In genomic region chr9:136794281-136795026, GRCh38 we compare ENCODE assay signal across 27 cellular contexts. TPM values are rescaled to one million over a fixed set of nuclear protein-coding genes. Genes with fewer than 3 reads are reported as not detected.
A peak's percentile ranks its signal among the peaks of the same experiment; 100 is the strongest.
DNase-seq lines count a peak whose midpoint lies in the region; ATAC-seq and TF ChIP-seq lines count a peak whose summit lies in the region.
"Had no signal": no experiment of that assay in that cellular context is flagged by ENCODE, and none has a peak within 500 bp of the region (broad histone marks: within the 10 kb centered on the region; RNA-seq: fewer than 3 reads in every experiment).

No MANE protein-coding gene starts in this region.

- no peaks in the 10 kb centered on the region for H3K27me3 ChIP-seq in cardiac muscle cell
- no peaks in the 10 kb centered on the region for H3K27me3 ChIP-seq in hepatocyte
- peaks cover 26% of the 10 kb centered on the region for H3K27me3 ChIP-seq in transverse colon
- H3K27me3 ChIP-seq: BE2C had no signal

- TF ChIP-seq CTCF in cardiac muscle cell (IDR thresholded peaks at IDR 0.05; ENCODE audit: low read depth, low read length) (no peak), hepatocyte (IDR thresholded peaks at IDR 0.05; ENCODE audit: poor library complexity) (no peak), transverse colon (IDR thresholded peaks at IDR 0.05) (no peak), OCI-LY7 (conservative IDR thresholded peaks at IDR 0.05; ENCODE audit: low read length) (no peak)

- no peaks in the 10 kb centered on the region for H3K9me3 ChIP-seq in cardiac muscle cell (ENCODE audit: low read depth)
- H3K9me3 ChIP-seq in hepatocyte (ENCODE audit: low read depth) = no peaks in the 10 kb centered on the region
- H3K9me3 ChIP-seq in transverse colon = no peaks in the 10 kb centered on the region
- no peaks in the 10 kb centered on the region for H3K9me3 ChIP-seq in OCI-LY7 (ENCODE audit: low read length)
- H3K9me3 ChIP-seq: A549, adrenal gland, BE2C, mucosa of descending colon, SJCRH30 had no signal

- no peak for TF ChIP-seq POLR2A in transverse colon (IDR thresholded peaks at IDR 0.05)

- CTCF ChIA-PET in OCI-LY7 (lab: Charles Lee; ENCODE audit: unreplicated experiment) = no interaction called here

- H3K36me3 ChIP-seq in cardiac muscle cell = no peaks in the 10 kb centered on the region
- H3K36me3 ChIP-seq in hepatocyte (replicated peaks; ENCODE audit: insufficient read depth, low read depth) = no peaks in the 10 kb centered on the region
- no peaks in the 10 kb centered on the region for H3K36me3 ChIP-seq in transverse colon
- no peaks in the 10 kb centered on the region for H3K36me3 ChIP-seq in OCI-LY7 (ENCODE audit: insufficient read depth, low read length)
- H3K36me3 ChIP-seq: BE2C, SJCRH30 had no signal

- no TSS peak for BruUV-seq in OCI-LY7 (replicated peaks; lab: Mats Ljungman, UMichigan)

- POLR2A ChIA-PET in OCI-LY7 (lab: Charles Lee) = interaction anchor here (1.8 kb wide), 1 partner anchor 13 kb away, joined by 5 read pairs; the partner anchor contains the start of gene RABL6

- H3K4me1 ChIP-seq in cardiac muscle cell (ENCODE audit: low read depth) = peaks cover 59% of the 10 kb centered on the region
- peaks cover 64% of the 10 kb centered on the region for H3K4me1 ChIP-seq in hepatocyte (ENCODE audit: insufficient read depth)
- H3K4me1 ChIP-seq in transverse colon = peaks cover 15 to 85% (median 58%) of the 10 kb centered on the region in 4 donors
- peaks cover 40% of the 10 kb centered on the region for H3K4me1 ChIP-seq in OCI-LY7 (ENCODE audit: insufficient read depth, low read length, poor library complexity, severe bottlenecking)

- WGBS in hepatocyte (ENCODE audit: low lambda C conversion rate, missing lambda C conversion rate) = 89% methylated on average over 14 of the region's 14 CpGs
- 90% methylated on average over 14 of the region's 14 CpGs; no CpG with 5 or more reads in 1 of the 2 donors for WGBS in transverse colon (ENCODE audit: low coverage in 1 of 2), 2 donors

- ATAC-seq in Right ventricle myocardium inferior = no peak
- ATAC-seq: A549, left lobe of liver, mucosa of descending colon had no signal

- in situ Hi-C loops in transverse colon (cut with MboI; ENCODE audit: low pct_ligation_motif_present in 1 of 4, low pct_unique_long_range_greater_than_20kb in 1 of 4, low sequenced_read_pairs in 3 of 4) = loop anchor here in 2 of 4 donors (25.0 kb wide), 1 partner anchor 243 kb away; the partner anchor contains the start of genes ABCA2 (in 2 of the 2), FUT7 (in 2 of the 2) and NPDC1 (in 2 of the 2)

- no peak for TF ChIP-seq EP300 in transverse colon (IDR thresholded peaks at IDR 0.05; ENCODE audit: low read depth)

- H3K4me2 ChIP-seq in hepatocyte = peak overlapping the region; percentile 29
- H3K4me2 ChIP-seq in OCI-LY7 (ENCODE audit: low read length) = no peak overlapping the region
- H3K4me2 ChIP-seq: A549 had no signal

- H3K9me2 ChIP-seq in hepatocyte (replicated peaks; ENCODE audit: insufficient read depth) = no peaks in the 10 kb centered on the region
- no peaks in the 10 kb centered on the region for H3K9me2 ChIP-seq in OCI-LY7 (ENCODE audit: insufficient read depth, low read length)

- DNase-seq in cardiac muscle cell (ENCODE audit: low read depth in 1 of 2, low spot score in 1 of 2) (no peak), Right ventricle myocardium inferior (ENCODE audit: missing footprints) (no peak), hepatocyte (ENCODE audit: low spot score) (no peak), transverse colon (no peak), COR-L47 (lab: John Stamatoyannopoulos, UW) (no peak), OCI-LY7 (ENCODE audit: low spot score) (no peak)
- DNase-seq: activated CD4-positive, alpha-beta T cell treated with anti-CD3 and anti-CD28 coated beads, Interleukin-2, amount 50 U/mL, for 4 hours; activated effector memory CD4-positive, alpha-beta T cell treated with anti-CD3 and anti-CD28 coated beads, Interleukin-2, amount 50 U/mL, for 16 hours; adrenal gland; BE2C; head of caudate nucleus; mucosa of descending colon; NCI-H1048; NCI-H2029; NCI-H345; occipital lobe; SJCRH30; stimulated activated CD8-positive, alpha-beta memory T cell treated with anti-CD3 and anti-CD28 coated beads, Interleukin-4, amount 100 ng/mL, for 48 hours; T-helper 1 cell had no signal

- no peak overlapping the region for H2AFZ ChIP-seq in hepatocyte
- H2AFZ ChIP-seq in OCI-LY7 (ENCODE audit: low read length) = no peak overlapping the region

- intact Hi-C loops in Right ventricle myocardium inferior (cut with DNase I) = loop anchor here (5.0 kb wide), 1 partner anchor 428 kb away; the partner anchor contains the start of gene RNF208
- intact Hi-C loops in transverse colon (cut with DNase I; ENCODE audit: low total_unique reads) = no loop called here
- intact Hi-C loops in OCI-LY7 (cut with micrococcal nuclease; ENCODE audit: unreplicated experiment) = no loop called here

- H3K79me2 ChIP-seq in hepatocyte (peaks cover 28% of the 10 kb centered on the region), OCI-LY7 (ENCODE audit: insufficient read depth, low read depth, low read length) (no peaks in the 10 kb centered on the region)

- peak overlapping the region; percentile 99 for H3K27ac ChIP-seq in cardiac muscle cell
- H3K27ac ChIP-seq in hepatocyte = peak overlapping the region; percentile 97
- peak overlapping the region in 3 of 4 donors; percentile 95 to 98 (median 95) for H3K27ac ChIP-seq in transverse colon
- no peak overlapping the region for H3K27ac ChIP-seq in OCI-LY7 (ENCODE audit: low read depth, low read length, poor library complexity, severe bottlenecking)
- H3K27ac ChIP-seq: A549, adrenal gland, SJCRH30 had no signal

- H3K4me3 ChIP-seq in cardiac muscle cell (no peak overlapping the region), hepatocyte (no peak overlapping the region), transverse colon (no peak overlapping the region), OCI-LY7 (ENCODE audit: low read depth, low read length, poor library complexity, severe bottlenecking) (no peak overlapping the region)
- H3K4me3 ChIP-seq: A549, adrenal gland, mucosa of descending colon, SJCRH30 had no signal

- no peaks in the 10 kb centered on the region for H4K20me1 ChIP-seq in hepatocyte (ENCODE audit: insufficient read depth, poor library complexity, severe bottlenecking)
- H4K20me1 ChIP-seq in OCI-LY7 (ENCODE audit: insufficient read depth, low read length) = no peaks in the 10 kb centered on the region

RNA-seq across cellular contexts. Expression of gene CCDC183, which starts 1.7 kb away (rescaled TPM):
- total RNA-seq in cardiac muscle cell (32.4 and 49.3 TPM in 2 replicates), Right ventricle myocardium inferior (1.6 TPM), hepatocyte (10.5 and 17.7 TPM in 2 replicates), transverse colon (100 to 1,000 TPM in 1 of 4 donors, 10 to 100 TPM in 3; 25.2 to 161 (median 63.5) TPM), OCI-LY7 (2022) (0.44 and 0.88 TPM in 2 replicates)
- polyA plus RNA-seq in cardiac muscle cell (40.1 and 43.1 TPM in 2 replicates), hepatocyte (32.1 and 56.4 TPM in 2 replicates)
- 1.3 and 2.2 TPM in 2 replicates for total RNA-seq in OCI-LY7 (2014; rRNA removed; shearing (Covaris generic))
- total RNA-seq: endothelial cell of umbilical vein, H4 had no signal

RNA-seq across cellular contexts. Expression of gene TMEM141, which starts 3.3 kb away (rescaled TPM):
- total RNA-seq in cardiac muscle cell = 200 and 306 TPM in 2 replicates
- polyA plus RNA-seq in cardiac muscle cell = 169 and 238 TPM in 2 replicates
- total RNA-seq in Right ventricle myocardium inferior = 75.9 TPM
- total RNA-seq in hepatocyte = 230 and 232 TPM in 2 replicates
- 372 and 385 TPM in 2 replicates for polyA plus RNA-seq in hepatocyte
- 100 to 1,000 TPM; 179 to 392 (median 224) TPM for total RNA-seq in transverse colon
- 61.9 and 70.2 TPM in 2 replicates for total RNA-seq in OCI-LY7 (2014; rRNA removed; shearing (Covaris generic))
- 41.5 and 43.2 TPM in 2 replicates for total RNA-seq in OCI-LY7 (2022)

RNA-seq across cellular contexts. Expression of gene RABL6, which starts 13.3 kb away (rescaled TPM):
- total RNA-seq in cardiac muscle cell = 131 and 153 TPM in 2 replicates
- polyA plus RNA-seq in cardiac muscle cell = 101 and 115 TPM in 2 replicates
- total RNA-seq in Right ventricle myocardium inferior = 69.5 TPM
- total RNA-seq in hepatocyte = 67.2 and 72.3 TPM in 2 replicates
- polyA plus RNA-seq in hepatocyte = 103 and 110 TPM in 2 replicates
- total RNA-seq in transverse colon = 100 to 1,000 TPM in 3 of 4 donors, 10 to 100 TPM in 1; 71.3 to 227 (median 160) TPM
- total RNA-seq in OCI-LY7 (2014; rRNA removed; shearing (Covaris generic)) = 97.0 and 113 TPM in 2 replicates
- 126 and 133 TPM in 2 replicates for total RNA-seq in OCI-LY7 (2022)

RNA-seq across cellular contexts. Expression of gene LCN15, which starts 30.1 kb away (rescaled TPM):
- total RNA-seq in cardiac muscle cell (0.32 and 0.77 TPM in 2 replicates), Right ventricle myocardium inferior (0.46 TPM), hepatocyte (1.5 and 35.9 TPM in 2 replicates), transverse colon (10 to 100 TPM in 1 of 4 donors, 1 to 10 TPM in 1, not detected in 2; 6.4 to 11.9 TPM), OCI-LY7 (2022) (not detected in 2 replicates)
- polyA plus RNA-seq in cardiac muscle cell (0.17 TPM in 1 of 2 replicates, not detected in the other), hepatocyte (0.85 and 1.4 TPM in 2 replicates)
- not detected in 2 replicates for total RNA-seq in OCI-LY7 (2014; rRNA removed; shearing (Covaris generic))
- total RNA-seq: adrenal gland, bronchial epithelial cell, Daoy, endothelial cell of umbilical vein, H4, left lobe of liver, LHCN-M2, occipital lobe, SJCRH30, urinary bladder had no signal
- polyA plus RNA-seq: adrenal gland, endothelial cell of umbilical vein, urinary bladder had no signal

RNA-seq across cellular contexts. Expression of gene LCN8, which starts 36.4 kb away (rescaled TPM):
- total RNA-seq in cardiac muscle cell (not detected in 2 replicates), Right ventricle myocardium inferior (not detected), hepatocyte (not detected in 2 replicates), transverse colon (not detected), OCI-LY7 (2022) (not detected in 2 replicates)
- polyA plus RNA-seq in cardiac muscle cell (0.81 TPM in 1 of 2 replicates, not detected in the other), hepatocyte (not detected in 2 replicates)
- not detected in 2 replicates for total RNA-seq in OCI-LY7 (2014; rRNA removed; shearing (Covaris generic))
- total RNA-seq: adrenal gland, bronchial epithelial cell, Daoy, endothelial cell of umbilical vein, H4, left lobe of liver, LHCN-M2, mucosa of descending colon, occipital lobe, SJCRH30, urinary bladder had no signal
- polyA plus RNA-seq: A549, adrenal gland, endothelial cell of umbilical vein, urinary bladder had no signal
